In genomic region chr5:155935723-155936122, GRCh38 we compare ENCODE assay signal across 13 cellular contexts.
DNase-seq lines count a peak whose midpoint lies in the region; ATAC-seq and TF ChIP-seq lines count a peak whose summit lies in the region.
"Had no signal": no experiment of that assay in that cellular context is flagged by ENCODE, and none has a peak within 500 bp of the region (broad histone marks: within the 10 kb centered on the region; RNA-seq: fewer than 3 reads in every experiment).

No MANE protein-coding gene starts in this region.

- TF ChIP-seq POLR2A in spleen (IDR thresholded peaks at IDR 0.05): no peak

- ATAC-seq in natural killer cell treated with Interleukin-12 subunit alpha and Interleukin-12 subunit beta and Interleukin-15 and Interleukin-18, amount 100 ng/mL, for 72 hours: peak; percentile 38 to 50
- ATAC-seq in natural killer cell (no peak), SK-N-SH treated with all-trans-retinoic acid at 6 μM for 48 hours (no peak)

- no peaks in the 10 kb centered on the region for H3K4me1 Mint-ChIP-seq in natural killer cell treated with Interleukin-12 subunit alpha and Interleukin-12 subunit beta and Interleukin-15 and Interleukin-18, amount 100 ng/mL, for 72 hours (ENCODE audit: low read depth in 2 of 2)
- H3K4me1 Mint-ChIP-seq in natural killer cell: no peaks in the 10 kb centered on the region
- H3K4me1 Mint-ChIP-seq: CD4-positive, CD25-positive, alpha-beta regulatory T cell had no signal

- H3K36me3 Mint-ChIP-seq in natural killer cell treated with Interleukin-12 subunit alpha and Interleukin-12 subunit beta and Interleukin-15 and Interleukin-18, amount 100 ng/mL, for 72 hours: no peaks in the 10 kb centered on the region
- no peaks in the 10 kb centered on the region for H3K36me3 Mint-ChIP-seq in natural killer cell
- H3K36me3 Mint-ChIP-seq: CD4-positive, CD25-positive, alpha-beta regulatory T cell had no signal

- H3K36me3 ChIP-seq in spleen: no peaks in the 10 kb centered on the region
- H3K36me3 ChIP-seq: BE2C had no signal

- TF ChIP-seq CTCF in natural killer cell (IDR thresholded peaks at IDR 0.05): no peak
- TF ChIP-seq CTCF in spleen (IDR thresholded peaks at IDR 0.05 in 8 of 11, conservative IDR thresholded peaks at IDR 0.05 in 3 of 11): no peak

- H3K9me3 Mint-ChIP-seq in natural killer cell treated with Interleukin-12 subunit alpha and Interleukin-12 subunit beta and Interleukin-15 and Interleukin-18, amount 100 ng/mL, for 72 hours: no peaks in the 10 kb centered on the region
- H3K9me3 Mint-ChIP-seq in natural killer cell: no peaks in the 10 kb centered on the region

- intact Hi-C loops in natural killer cell (cut with micrococcal nuclease) (no loop called here), spleen (cut with DNase I; ENCODE audit: low total_unique reads) (no loop called here)

- H3K4me3 ChIP-seq in spleen: no peak overlapping the region

- no peaks in the 10 kb centered on the region for H3K4me1 ChIP-seq in spleen
- H3K4me1 ChIP-seq: BE2C, Caco-2 had no signal

- peaks cover 0 to 12% (median 0%) of the 10 kb centered on the region in 7 donors for H3K27me3 ChIP-seq in spleen (replicated peaks in 1 of 7)
- H3K27me3 ChIP-seq: BE2C had no signal

- WGBS in spleen, 5 donors: 76 to 92% (median 85%) methylated on average over 4 to 6 of the region's 6 CpGs

- no peak overlapping the region for H3K27ac ChIP-seq in spleen
- H3K27ac ChIP-seq: HL-60 had no signal

- no peak overlapping the region for H3K4me3 Mint-ChIP-seq in natural killer cell treated with Interleukin-12 subunit alpha and Interleukin-12 subunit beta and Interleukin-15 and Interleukin-18, amount 100 ng/mL, for 72 hours
- H3K4me3 Mint-ChIP-seq in natural killer cell: no peak overlapping the region
- H3K4me3 Mint-ChIP-seq: CD4-positive, CD25-positive, alpha-beta regulatory T cell had no signal

- no peaks in the 10 kb centered on the region for H3K9me3 ChIP-seq in spleen
- H3K9me3 ChIP-seq: BE2C, Caco-2 had no signal

- no peak for DNase-seq in natural killer cell treated with Interleukin-12 subunit alpha and Interleukin-12 subunit beta and Interleukin-15 and Interleukin-18, amount 100 ng/mL, for 72 hours (ENCODE audit: low spot score)
- DNase-seq in natural killer cell (no peak), NCI-H69 (lab: John Stamatoyannopoulos, UW) (peak; percentile 26), spleen (peak; percentile 58)
- no peak for DNase-seq in activated CD4-positive, alpha-beta T cell treated with anti-CD3 and anti-CD28 coated beads, Interleukin-2, amount 50 U/mL, for 4 hours
- DNase-seq: ACHN; BE2C; C1 segment of cervical spinal cord; Caco-2; CD4-positive, CD25-positive, alpha-beta regulatory T cell; HCEC 1CT had no signal

- H3K27me3 Mint-ChIP-seq in natural killer cell treated with Interleukin-12 subunit alpha and Interleukin-12 subunit beta and Interleukin-15 and Interleukin-18, amount 100 ng/mL, for 72 hours: peaks cover 4 to 6% of the 10 kb centered on the region in 2 donors
- H3K27me3 Mint-ChIP-seq in natural killer cell (ENCODE audit: low read depth in 2 of 2): peaks cover 3 to 7% of the 10 kb centered on the region in 2 donors
- H3K27me3 Mint-ChIP-seq: CD4-positive, CD25-positive, alpha-beta regulatory T cell had no signal

- no peak overlapping the region for H3K27ac Mint-ChIP-seq in natural killer cell treated with Interleukin-12 subunit alpha and Interleukin-12 subunit beta and Interleukin-15 and Interleukin-18, amount 100 ng/mL, for 72 hours
- no peak overlapping the region for H3K27ac Mint-ChIP-seq in natural killer cell
- H3K27ac Mint-ChIP-seq: CD4-positive, CD25-positive, alpha-beta regulatory T cell had no signal

TF ChIP-seq in SK-N-SH treated with all-trans-retinoic acid at 6 μM for 48 hours, 23 proteins besides CTCF, POLR2A, EP300 and RAD21:
- no peak for TF ChIP-seq POU6F1 (CRISPR knock-in tag; IDR thresholded peaks at IDR 0.05; ENCODE audit: borderline replicate concordance, low read depth)
- no peak for TF ChIP-seq PPARA (CRISPR knock-in tag; IDR thresholded peaks at IDR 0.05; ENCODE audit: borderline replicate concordance)
- TF ChIP-seq ZC3H10 (CRISPR knock-in tag; IDR thresholded peaks at IDR 0.05): no peak
- TF ChIP-seq ZNF565 (CRISPR knock-in tag; conservative IDR thresholded peaks at IDR 0.05; ENCODE audit: low read depth): no peak
- no peak for TF ChIP-seq BACH2 (CRISPR knock-in tag; IDR thresholded peaks at IDR 0.05; ENCODE audit: borderline replicate concordance)
- no peak for TF ChIP-seq TCF4 (CRISPR knock-in tag; IDR thresholded peaks at IDR 0.05; ENCODE audit: borderline replicate concordance)
- no peak for TF ChIP-seq ZFP3 (CRISPR knock-in tag; IDR thresholded peaks at IDR 0.05)
- TF ChIP-seq OSR1 (CRISPR knock-in tag; IDR thresholded peaks at IDR 0.05): no peak
- TF ChIP-seq ZNF8 (CRISPR knock-in tag; IDR thresholded peaks at IDR 0.05): no peak
- no peak for TF ChIP-seq ZFP30 (CRISPR knock-in tag; IDR thresholded peaks at IDR 0.05)
- TF ChIP-seq TOX (CRISPR knock-in tag; IDR thresholded peaks at IDR 0.05; ENCODE audit: borderline replicate concordance): no peak
- TF ChIP-seq CSDC2 (CRISPR knock-in tag; IDR thresholded peaks at IDR 0.05): no peak
- TF ChIP-seq TSHZ2 (CRISPR knock-in tag; IDR thresholded peaks at IDR 0.05): no peak
- no peak for TF ChIP-seq GLIS3 (CRISPR knock-in tag; IDR thresholded peaks at IDR 0.05)
- TF ChIP-seq SNAI2 (CRISPR knock-in tag; IDR thresholded peaks at IDR 0.05): no peak
- TF ChIP-seq PATZ1 (CRISPR knock-in tag; IDR thresholded peaks at IDR 0.05; ENCODE audit: borderline replicate concordance): no peak
TF ChIP-seq in SK-N-SH treated with all-trans-retinoic acid at 6 μM for 48 hours: peak in this region for 0.

Comparison
In these comparisons a context has a peak if more than half of its experiments do, and no peak if none do; other contexts are left out.
1. ATAC-seq: peak in natural killer cell treated with Interleukin-12 subunit alpha and Interleukin-12 subunit beta and Interleukin-15 and Interleukin-18, amount 100 ng/mL, for 72 hours (2 of 2); none in natural killer cell (0 of 3) and SK-N-SH treated with all-trans-retinoic acid at 6 μM for 48 hours (single experiment).
2. DNase-seq: peak in NCI-H69 (single experiment) and spleen (single experiment); none in natural killer cell treated with Interleukin-12 subunit alpha and Interleukin-12 subunit beta and Interleukin-15 and Interleukin-18, amount 100 ng/mL, for 72 hours (single experiment), natural killer cell (single experiment) and activated CD4-positive, alpha-beta T cell treated with anti-CD3 and anti-CD28 coated beads, Interleukin-2, amount 50 U/mL, for 4 hours (0 of 2).